In the genomic region with DNA sequence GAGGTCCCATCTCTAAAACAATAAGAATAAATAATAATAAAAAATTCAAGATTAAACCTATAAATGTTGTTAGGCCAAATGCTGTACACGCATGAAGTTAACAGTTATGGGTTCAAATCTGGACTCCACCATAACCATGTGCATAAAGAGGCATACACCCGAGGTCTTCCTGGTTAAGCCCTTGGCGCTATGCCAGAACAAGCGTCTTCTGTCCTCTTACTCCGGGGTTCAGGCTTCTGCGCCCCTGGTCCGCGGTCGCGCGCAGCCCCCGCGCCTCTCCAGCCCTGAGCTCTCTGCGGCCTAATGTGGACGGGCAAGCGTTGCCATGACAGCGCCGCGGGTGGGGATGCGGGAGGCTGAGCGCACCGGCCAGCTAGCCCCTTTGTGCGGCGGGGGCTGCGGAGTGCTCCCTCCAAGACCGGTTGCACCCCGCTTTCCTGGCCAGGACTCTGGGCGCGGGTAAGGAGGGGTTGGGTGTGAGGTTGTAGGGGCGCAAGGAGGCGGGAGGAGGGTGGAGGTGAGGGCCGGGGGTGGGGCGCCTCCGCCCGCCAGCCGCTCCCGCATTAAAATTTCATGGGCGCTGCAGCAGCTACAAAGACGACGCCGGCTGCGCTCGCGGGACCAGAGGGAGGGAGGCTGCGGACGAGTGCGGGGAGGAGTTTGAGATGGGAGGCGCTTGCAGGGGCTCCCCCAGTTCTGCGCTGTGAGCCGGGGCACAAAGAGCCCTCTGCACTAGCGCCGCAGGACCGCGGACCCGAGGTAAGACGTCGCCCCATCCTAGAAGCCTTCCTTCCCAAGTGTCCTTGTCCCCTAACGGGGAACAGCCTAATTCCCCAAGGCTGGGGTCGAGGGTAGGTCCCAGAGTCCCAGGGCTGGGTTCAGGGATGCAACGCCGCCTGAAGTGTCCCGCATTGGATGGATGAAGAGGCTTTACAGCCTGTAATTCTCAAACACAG, we compare ENCODE assay signal across 1 cellular context.
TF ChIP-seq lines count a peak whose summit lies in the region.

A gene (plus strand): TSS at position 693 of the 956 bp plus-strand sequence.

TF ChIP-seq in HEK293, 187 proteins besides CTCF, POLR2A, EP300 and RAD21 (continued from another document):
- no peak for TF ChIP-seq ZBTB17 (tag by site-specific recombination; IDR thresholded peaks at IDR 0.05)
- TF ChIP-seq, protein P1, sequence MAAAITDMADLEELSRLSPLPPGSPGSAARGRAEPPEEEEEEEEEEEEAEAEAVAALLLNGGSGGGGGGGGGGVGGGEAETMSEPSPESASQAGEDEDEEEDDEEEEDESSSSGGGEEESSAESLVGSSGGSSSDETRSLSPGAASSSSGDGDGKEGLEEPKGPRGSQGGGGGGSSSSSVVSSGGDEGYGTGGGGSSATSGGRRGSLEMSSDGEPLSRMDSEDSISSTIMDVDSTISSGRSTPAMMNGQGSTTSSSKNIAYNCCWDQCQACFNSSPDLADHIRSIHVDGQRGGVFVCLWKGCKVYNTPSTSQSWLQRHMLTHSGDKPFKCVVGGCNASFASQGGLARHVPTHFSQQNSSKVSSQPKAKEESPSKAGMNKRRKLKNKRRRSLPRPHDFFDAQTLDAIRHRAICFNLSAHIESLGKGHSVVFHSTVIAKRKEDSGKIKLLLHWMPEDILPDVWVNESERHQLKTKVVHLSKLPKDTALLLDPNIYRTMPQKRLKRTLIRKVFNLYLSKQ (tag by site-specific recombination; IDR thresholded peaks at IDR 0.05; ENCODE audit: borderline replicate concordance), result no peak
